ENCODE assay signal across 23 cellular contexts in genomic region chr12:124925117-124925516, GRCh38. TPM values are rescaled to one million over a fixed set of nuclear protein-coding genes. Genes with fewer than 3 reads are reported as not detected.
DNase-seq lines count a peak whose midpoint lies in the region; ATAC-seq, FAIRE-seq and TF ChIP-seq lines count a peak whose summit lies in the region.
"Had no signal": no experiment of that assay in that cellular context is flagged by ENCODE, and none has a peak within 500 bp of the region (broad histone marks: within the 10 kb centered on the region; RNA-seq: fewer than 3 reads in every experiment).

No MANE protein-coding gene starts in this region.

- peaks cover 6% of the 10 kb centered on the region for H3K4me1 ChIP-seq in NT2/D1 (ENCODE audit: insufficient read depth, insufficient read length)
- H3K4me1 ChIP-seq in H1 (replicated peaks in 1 of 4; ENCODE audit: control insufficient read depth in 3 of 4, insufficient read depth in 4 of 4, low read length in 3 of 4) = peaks cover 5 to 19% (median 11%) of the 10 kb centered on the region in 4 experiments
- H3K4me1 ChIP-seq: uterus had no signal

- no peak for TF ChIP-seq POLR2A in H1 (IDR thresholded peaks at IDR 0.05; ENCODE audit: control extremely low read depth in 1 of 2, low read depth in 2 of 2, low read length in 2 of 2)

- no peak overlapping the region for H2BK120ac ChIP-seq in H1 (replicated peaks; ENCODE audit: low read depth, low read length)

- H3K18ac ChIP-seq in H1 (ENCODE audit: extremely low read depth, low read length) = no peak overlapping the region

- H3K4me2 ChIP-seq in H1 (ENCODE audit: insufficient read depth in 1 of 2, low read depth in 2 of 2, low read length in 2 of 2) = no peak overlapping the region

- H3K23ac ChIP-seq in H1 (ENCODE audit: insufficient read length) = no peak overlapping the region

- peaks cover 6% of the 10 kb centered on the region for H3K23me2 ChIP-seq in H1 (ENCODE audit: low read depth, low read length)

- TF ChIP-seq EP300 in H1 (IDR thresholded peaks at IDR 0.05; ENCODE audit: borderline replicate concordance in 1 of 2, low read depth in 2 of 2, low read length in 2 of 2) = no peak

- 93% methylated on average over 10 of the region's 10 CpGs; no CpG with 5 or more reads in 1 of the 2 experiments for WGBS in H1 (ENCODE audit: extremely low coverage in 1 of 2, insufficient coverage in 1 of 2, insufficient read length in 1 of 2, insufficient replicate concordance in 2 of 2, low coverage in 1 of 2, low lambda C conversion rate in 2 of 2, missing lambda C conversion rate in 1 of 2), 2 experiments

- peak overlapping the region; percentile 66; the same call in 1 of the 2 replicates for H4K8ac ChIP-seq in H1 (ENCODE audit: extremely low read depth, insufficient read depth, low read length)

- intact Hi-C loops in activated naive CD4-positive, alpha-beta T cell treated with anti-CD3 and anti-CD28 coated beads for 36 hours (cut with micrococcal nuclease) = no loop called here

- no peak for FAIRE-seq in H1 (lab: Jason Lieb, UNC)
- FAIRE-seq: K562 had no signal

- POLR2A ChIA-PET in H1 (lab: Charles Lee; ENCODE audit: partially characterized antibody) = interaction anchor here (1.8 to 11.9 kb wide), 5 partner anchors 10 to 20 kb away, joined by 5 to 250 read pairs (median 32); partner anchors contain the start of gene UBC

- H2BK15ac ChIP-seq in H1 (ENCODE audit: low read length) = peak overlapping the region; percentile 32; the same call in 1 of the 2 replicates

- no peak overlapping the region for H3K4me3 ChIP-seq in NT2/D1 (ENCODE audit: insufficient read length, low read depth)
- no peak overlapping the region for H3K4me3 ChIP-seq in H1 (ENCODE audit: extremely low read depth in 1 of 4, insufficient read depth in 2 of 4, low read depth in 3 of 4, low read length in 4 of 4)
- H3K4me3 ChIP-seq: GM23248, K562, right atrium auricular region, uterus had no signal

- H3K79me1 ChIP-seq in H1 (ENCODE audit: low read depth, low read length) = no peaks in the 10 kb centered on the region

- no peak for ATAC-seq in activated naive CD4-positive, alpha-beta T cell treated with anti-CD3 and anti-CD28 coated beads, Interleukin-2, amount 50 U/mL, for 72 hours
- ATAC-seq in stimulated activated naive B cell treated with anti-CD40 and anti-IgM and Interleukin-4, amounts not matched to agents 10 μg/mL and 1 μg/mL and 100 μg/mL, for 72 hours (replicated peaks) = no peak
- no peak for ATAC-seq in GM21526 (IDR thresholded peaks at IDR 0.05; ENCODE audit: low FRiP score, unreplicated experiment)
- ATAC-seq: K562, PC-3 had no signal

- H3K4me3 Mint-ChIP-seq in activated naive CD4-positive, alpha-beta T cell treated with anti-CD3 and anti-CD28 coated beads for 36 hours = no peak overlapping the region
- no peak overlapping the region for H3K4me3 Mint-ChIP-seq in stimulated activated naive B cell treated with anti-CD40 and anti-IgM and Interleukin-4, amounts not matched to agents 10 μg/mL and 1 μg/mL and 100 μg/mL, for 72 hours

- no peak overlapping the region for H3K4ac ChIP-seq in H1 (replicated peaks; ENCODE audit: insufficient read length, low read depth, low read length)

- peaks cover 49% of the 10 kb centered on the region for H3K4me1 Mint-ChIP-seq in activated naive CD4-positive, alpha-beta T cell treated with anti-CD3 and anti-CD28 coated beads for 36 hours (ENCODE audit: low read depth)
- peaks cover 46 to 64% of the 10 kb centered on the region in 2 donors for H3K4me1 Mint-ChIP-seq in stimulated activated naive B cell treated with anti-CD40 and anti-IgM and Interleukin-4, amounts not matched to agents 10 μg/mL and 1 μg/mL and 100 μg/mL, for 72 hours

- H3K27me3 Mint-ChIP-seq in activated naive CD4-positive, alpha-beta T cell treated with anti-CD3 and anti-CD28 coated beads for 36 hours (ENCODE audit: low read depth) = peaks cover 6% of the 10 kb centered on the region
- peaks cover 10 to 13% of the 10 kb centered on the region in 2 donors for H3K27me3 Mint-ChIP-seq in stimulated activated naive B cell treated with anti-CD40 and anti-IgM and Interleukin-4, amounts not matched to agents 10 μg/mL and 1 μg/mL and 100 μg/mL, for 72 hours

- H2AFZ ChIP-seq in H1 (ENCODE audit: low read length) = no peak overlapping the region
- H2AFZ ChIP-seq: GM23248 had no signal

- H3K14ac ChIP-seq in H1 (ENCODE audit: insufficient read length) = no peak overlapping the region

- H4K20me1 ChIP-seq in H1 (replicated peaks in 1 of 2; ENCODE audit: control insufficient read depth in 1 of 2, insufficient read depth in 2 of 2, low read length in 2 of 2) = no peaks in the 10 kb centered on the region

- no peaks in the 10 kb centered on the region for H3K79me2 ChIP-seq in H1 (ENCODE audit: control insufficient read depth in 1 of 2, insufficient read depth in 2 of 2, low read length in 2 of 2)

- TF ChIP-seq CTCF in H1 (IDR thresholded peaks at IDR 0.05; ENCODE audit: control extremely low read depth in 1 of 3, insufficient read depth in 1 of 3, low read depth in 1 of 3, low read length in 3 of 3) = no peak

- H3K9me3 ChIP-seq in NT2/D1 (ENCODE audit: insufficient read depth, low read length) (no peaks in the 10 kb centered on the region), H1 (ENCODE audit: insufficient read depth in 2 of 2, low read depth in 1 of 2, low read length in 1 of 2) (no peaks in the 10 kb centered on the region)
- H3K9me3 ChIP-seq: right atrium auricular region, uterus had no signal

- peaks cover 10% of the 10 kb centered on the region for H3K36me3 Mint-ChIP-seq in activated naive CD4-positive, alpha-beta T cell treated with anti-CD3 and anti-CD28 coated beads for 36 hours (ENCODE audit: low read depth)
- peaks cover 9 to 19% of the 10 kb centered on the region in 2 donors for H3K36me3 Mint-ChIP-seq in activated naive CD4-positive, alpha-beta T cell treated with anti-CD3 and anti-CD28 coated beads, Interleukin-2, amount 50 U/mL, for 72 hours
- H3K36me3 Mint-ChIP-seq in stimulated activated naive B cell treated with anti-CD40 and anti-IgM and Interleukin-4, amounts not matched to agents 10 μg/mL and 1 μg/mL and 100 μg/mL, for 72 hours = peaks cover 11 to 20% of the 10 kb centered on the region in 2 donors

- peak overlapping the region; percentile 28 for H3K27ac Mint-ChIP-seq in activated naive CD4-positive, alpha-beta T cell treated with anti-CD3 and anti-CD28 coated beads for 36 hours
- H3K27ac Mint-ChIP-seq in activated naive CD4-positive, alpha-beta T cell treated with anti-CD3 and anti-CD28 coated beads, Interleukin-2, amount 50 U/mL, for 72 hours = no peak overlapping the region
- H3K27ac Mint-ChIP-seq in stimulated activated naive B cell treated with anti-CD40 and anti-IgM and Interleukin-4, amounts not matched to agents 10 μg/mL and 1 μg/mL and 100 μg/mL, for 72 hours = peak overlapping the region; percentile 37

- no peak for TF ChIP-seq RAD21 in H1 (IDR thresholded peaks at IDR 0.05 in 1 of 2, conservative IDR thresholded peaks at IDR 0.05 in 1 of 2; ENCODE audit: low read depth in 2 of 2, low read length in 2 of 2)

- no peak overlapping the region for H3K27ac ChIP-seq in H1 (ENCODE audit: low read depth, low read length)
- H3K27ac ChIP-seq: right atrium auricular region had no signal

- H4K5ac ChIP-seq in H1 (ENCODE audit: insufficient read length, low read depth, low read length) = no peak overlapping the region

- H2BK5ac ChIP-seq in H1 (ENCODE audit: low read depth, low read length) = no peak overlapping the region

- no peaks in the 10 kb centered on the region for H3K27me3 ChIP-seq in NT2/D1 (ENCODE audit: insufficient read depth, insufficient read length)
- no peaks in the 10 kb centered on the region for H3K27me3 ChIP-seq in H1 (replicated peaks in 1 of 4; ENCODE audit: control insufficient read depth in 3 of 4, extremely low read depth in 1 of 4, insufficient read depth in 3 of 4, low read length in 3 of 4)
- H3K27me3 ChIP-seq: right atrium auricular region, uterus had no signal

- no peak overlapping the region for H4K91ac ChIP-seq in H1 (replicated peaks; ENCODE audit: insufficient read length, low read length)

- no peak overlapping the region for H2AK5ac ChIP-seq in H1 (ENCODE audit: low read depth, low read length)

- no peaks in the 10 kb centered on the region for H3K36me3 ChIP-seq in NT2/D1 (ENCODE audit: insufficient read depth, insufficient read length, low read length)
- H3K36me3 ChIP-seq in H1 (ENCODE audit: control insufficient read depth in 2 of 4, insufficient read depth in 4 of 4, low read length in 3 of 4) = no peaks in the 10 kb centered on the region
- H3K36me3 ChIP-seq: right atrium auricular region, uterus had no signal

- H2BK12ac ChIP-seq in H1 (ENCODE audit: low read depth, low read length) = 0 out of 2 replicates have a peak overlapping the region, but pooled peaks have one; percentile 68

- H3K56ac ChIP-seq in H1 (replicated peaks; ENCODE audit: insufficient read length, low read depth, low read length) = no peak overlapping the region

- DNase-seq in activated naive CD4-positive, alpha-beta T cell treated with anti-CD3 and anti-CD28 coated beads for 36 hours = no peak
- no peak for DNase-seq in activated naive CD4-positive, alpha-beta T cell treated with anti-CD3 and anti-CD28 coated beads, Interleukin-2, amount 50 U/mL, for 72 hours (ENCODE audit: low spot score in 2 of 2)
- DNase-seq in NT2/D1 (ENCODE audit: low read depth, low spot score) (no peak), H1 (ENCODE audit: low read depth in 1 of 2, low spot score in 2 of 2) (no peak), Kasumi-1 (lab: John Stamatoyannopoulos, UW) (no peak), epidermal melanocyte (ENCODE audit: insufficient read length, low spot score) (no peak)
- DNase-seq in stimulated activated naive B cell treated with anti-CD40 and anti-IgM and Interleukin-4, amounts not matched to agents 10 μg/mL and 1 μg/mL and 100 μg/mL, for 72 hours = no peak
- DNase-seq: ACHN; amygdala; C1 segment of cervical spinal cord; central memory CD4-positive, alpha-beta T cell; erythroblast; foreskin melanocyte; GDM1; GM23248; hippocampal formation; NCI-H187 treated with DMSO at 0.1 percent for 48 hours; PC-3; T-helper 9 cell; uterus had no signal

- H2BK20ac ChIP-seq in H1 (ENCODE audit: low read length) = no peak overlapping the region

- peaks cover 2% of the 10 kb centered on the region for H3K9me3 Mint-ChIP-seq in activated naive CD4-positive, alpha-beta T cell treated with anti-CD3 and anti-CD28 coated beads for 36 hours
- H3K9me3 Mint-ChIP-seq in activated naive CD4-positive, alpha-beta T cell treated with anti-CD3 and anti-CD28 coated beads, Interleukin-2, amount 50 U/mL, for 72 hours = no peaks in the 10 kb centered on the region
- peaks cover 0 to 5% of the 10 kb centered on the region in 2 donors for H3K9me3 Mint-ChIP-seq in stimulated activated naive B cell treated with anti-CD40 and anti-IgM and Interleukin-4, amounts not matched to agents 10 μg/mL and 1 μg/mL and 100 μg/mL, for 72 hours

- H3K9ac ChIP-seq in NT2/D1 (ENCODE audit: insufficient read length, low read depth) (peak overlapping the region; percentile 23), H1 (replicated peaks in 1 of 4; ENCODE audit: extremely low read depth in 1 of 4, low read depth in 3 of 4, low read length in 3 of 4) (no peak overlapping the region)

- CTCF ChIA-PET in activated naive CD4-positive, alpha-beta T cell treated with anti-CD3 and anti-CD28 coated beads for 36 hours (lab: Charles Lee) = interaction anchor here (0.8 to 1.5 kb wide), 2 partner anchors 9 to 16 kb away, joined by 3 read pairs; no protein-coding TSS in a partner anchor
- CTCF ChIA-PET in H1 (lab: Charles Lee; ENCODE audit: partially characterized antibody) = interaction anchor here (1.6 to 8.5 kb wide), 3 partner anchors 13 to 19 kb away, joined by 6 to 86 read pairs (median 11); no protein-coding TSS in a partner anchor

RNA-seq across cellular contexts. Expression of gene UBC, which starts 10.7 kb away (rescaled TPM):
- total RNA-seq in activated naive CD4-positive, alpha-beta T cell treated with anti-CD3 and anti-CD28 coated beads for 36 hours = 1,000 to 10,000 TPM; 1,036 to 1,066 TPM
- 100 to 1,000 TPM; 806 to 863 TPM for total RNA-seq in activated naive CD4-positive, alpha-beta T cell treated with anti-CD3 and anti-CD28 coated beads, Interleukin-2, amount 50 U/mL, for 72 hours
- total RNA-seq in H1 (2021; fragmentation: NEBNext Ultra II Directional; extraction: Animal tissue kit (Norgen Biotek cat#: 25700)) = 559 and 571 TPM in 2 replicates
- polyA plus RNA-seq in H1 (2011; rRNA removed) = 366 and 749 TPM in 2 replicates
- polyA plus RNA-seq in H1 (2011; cell fraction: cytosol; rRNA removed) = 933 TPM
- 730 TPM for polyA plus RNA-seq in H1 (2011; cell fraction: nucleus; rRNA removed)
- 760 to 816 TPM (median 784 TPM) in 4 replicates for polyA plus RNA-seq in H1 (2012, experiment 1 of 2)
- 361 TPM for polyA plus RNA-seq in H1 (2012, experiment 2 of 2)
- polyA plus RNA-seq in H1 (2013, experiment 1 of 2) = 525 TPM
- polyA plus RNA-seq in H1 (2013, experiment 2 of 2) = 524 TPM
- polyA minus RNA-seq in H1 (2011; rRNA and poly(A)+ RNA removed) = 622 and 655 TPM in 2 replicates
- polyA minus RNA-seq in H1 (2011; cell fraction: cytosol; rRNA and poly(A)+ RNA removed) = 263 TPM
- polyA minus RNA-seq in H1 (2011; cell fraction: nucleus; rRNA and poly(A)+ RNA removed) = 233 TPM

Comparison
In these comparisons a context has a peak if more than half of its experiments do, and no peak if none do; other contexts are left out.
1. H3K27ac Mint-ChIP-seq: peak in activated naive CD4-positive, alpha-beta T cell treated with anti-CD3 and anti-CD28 coated beads for 36 hours (single experiment) and stimulated activated naive B cell treated with anti-CD40 and anti-IgM and Interleukin-4, amounts not matched to agents 10 μg/mL and 1 μg/mL and 100 μg/mL, for 72 hours (single experiment); none in activated naive CD4-positive, alpha-beta T cell treated with anti-CD3 and anti-CD28 coated beads, Interleukin-2, amount 50 U/mL, for 72 hours (0 of 2).